Comparison of ENCODE assay signal across 1 cellular context in the genomic region with DNA sequence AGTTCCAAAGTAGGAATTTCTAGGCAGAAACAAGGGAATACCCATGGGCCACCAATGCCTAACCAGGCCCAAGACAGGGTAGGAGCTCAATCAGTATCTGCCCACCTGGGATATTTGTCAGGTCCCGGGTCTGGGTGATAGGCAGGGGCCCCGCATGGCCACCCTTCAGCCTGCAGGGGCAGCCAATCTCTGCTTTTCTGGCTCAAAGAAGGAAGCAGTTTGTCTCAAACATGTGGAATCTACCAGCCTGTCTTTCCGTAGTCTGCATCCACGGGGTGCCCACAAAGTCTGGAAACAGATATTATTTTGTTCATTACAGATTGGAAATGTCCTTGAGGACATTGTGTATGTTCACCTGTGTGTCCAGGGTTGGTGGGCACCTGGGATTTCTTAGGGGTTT.
TF ChIP-seq lines count a peak whose summit lies in the region.

No MANE protein-coding gene starts in this region.

TF ChIP-seq in HepG2, 621 proteins besides CTCF, POLR2A, EP300 and RAD21 (continued from another document):
- TF ChIP-seq HNF4A (CRISPR knock-in tag; IDR thresholded peaks at IDR 0.05) (no peak), SMC3 (IDR thresholded peaks at IDR 0.05; ENCODE audit: low read length) (peak; percentile 57), XRCC5 (optimal IDR thresholded peaks at IDR 0.05; ENCODE audit: low read length) (peak; percentile 26), ZNF362 (CRISPR knock-in tag; IDR thresholded peaks at IDR 0.05; ENCODE audit: borderline replicate concordance) (no peak), GLI4 (CRISPR knock-in tag; IDR thresholded peaks at IDR 0.05; ENCODE audit: borderline replicate concordance) (no peak), RFXAP (CRISPR knock-in tag; IDR thresholded peaks at IDR 0.05; ENCODE audit: borderline replicate concordance) (no peak), SMAD9 (CRISPR knock-in tag; IDR thresholded peaks at IDR 0.05) (no peak), ZNF841 (CRISPR knock-in tag; IDR thresholded peaks at IDR 0.05; ENCODE audit: borderline replicate concordance) (no peak), SMAD3 (CRISPR knock-in tag; IDR thresholded peaks at IDR 0.05) (no peak), ETV6 (CRISPR knock-in tag; conservative IDR thresholded peaks at IDR 0.05) (no peak), ZNF770 (CRISPR knock-in tag; IDR thresholded peaks at IDR 0.05) (no peak), ZBTB38 (CRISPR knock-in tag; IDR thresholded peaks at IDR 0.05) (0 out of 2 replicates have a peak, but pooled peaks have one; percentile 26), ZNF75D (CRISPR knock-in tag; IDR thresholded peaks at IDR 0.05; ENCODE audit: borderline replicate concordance) (no peak), ZNF512 (CRISPR knock-in tag; IDR thresholded peaks at IDR 0.05) (no peak), MXI1 (IDR thresholded peaks at IDR 0.05; ENCODE audit: borderline replicate concordance, low read depth, low read length) (no peak), ZGPAT (CRISPR knock-in tag; IDR thresholded peaks at IDR 0.05) (0 out of 2 replicates have a peak, but pooled peaks have one; percentile 23)
